Comparison of ENCODE assay signal across 10 cellular contexts in the genomic region with DNA sequence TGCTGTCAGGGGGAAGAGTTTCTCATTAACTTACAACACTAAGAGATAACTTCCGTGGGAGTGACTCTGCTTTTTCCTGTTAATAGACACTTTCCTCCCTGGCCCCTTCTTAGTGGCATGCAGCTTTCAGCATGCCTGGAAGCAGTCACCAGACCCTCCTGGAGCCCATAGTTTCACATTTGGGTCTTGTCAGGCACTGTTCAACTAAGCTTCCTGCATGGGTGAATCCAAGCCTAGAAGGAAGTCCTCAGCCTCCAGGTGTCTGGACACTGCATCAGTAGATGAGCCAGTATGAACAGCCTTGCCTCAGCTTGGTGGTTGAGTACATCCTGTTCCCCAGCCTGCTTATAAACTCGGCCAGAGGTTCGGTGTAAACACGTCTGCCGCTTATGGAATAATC.
DNase-seq lines count a peak whose midpoint lies in the region; ATAC-seq and TF ChIP-seq lines count a peak whose summit lies in the region.
"Had no signal": no experiment of that assay in that cellular context is flagged by ENCODE, and none has a peak within 500 bp of the region (broad histone marks: within the 10 kb centered on the region; RNA-seq: fewer than 3 reads in every experiment).

No MANE protein-coding gene starts in this region.

- DNase-seq in DND-41, result peak; percentile 13
- peak; percentile 3 for DNase-seq in central memory CD4-positive, alpha-beta T cell
- no peak for DNase-seq in SW 1271 (lab: John Stamatoyannopoulos, UW)
- DNase-seq: GOT3, NCI-H748 treated with DMSO at 0.1 percent for 48 hours had no signal

- no peaks in the 10 kb centered on the region for H3F3A ChIP-seq in OCI-LY1 (ENCODE audit: insufficient read depth, low read length)

- H3K4me1 ChIP-seq in DND-41 (ENCODE audit: insufficient read depth, low read length) (no peaks in the 10 kb centered on the region), OCI-LY1 (ENCODE audit: insufficient read depth, low read length, severe bottlenecking) (peaks cover 21% of the 10 kb centered on the region), neutrophil (ENCODE audit: control insufficient read depth in 1 of 2, insufficient read depth in 1 of 2, low read depth in 1 of 2, low read length in 1 of 2) (peaks cover 31 to 43% of the 10 kb centered on the region in 2 experiments)

- H3K27ac ChIP-seq in DND-41 (ENCODE audit: low read length) (no peak overlapping the region), OCI-LY1 (ENCODE audit: low read depth, low read length, poor library complexity, severe bottlenecking) (peak overlapping the region; percentile 33), neutrophil (peak overlapping the region; percentile 81)

- ATAC-seq in DND-41 (ENCODE audit: insufficient read depth, low read depth) (peak; percentile 76), GM19467 (IDR thresholded peaks at IDR 0.05; ENCODE audit: unreplicated experiment) (no peak), GM19452 (IDR thresholded peaks at IDR 0.05; ENCODE audit: unreplicated experiment) (no peak)
- ATAC-seq: left lobe of liver had no signal

- H2AFZ ChIP-seq in DND-41 (ENCODE audit: low read depth, low read length), result no peak overlapping the region
- H2AFZ ChIP-seq in OCI-LY1 (ENCODE audit: low read length), result no peak overlapping the region

- H3K4me2 ChIP-seq in DND-41 (ENCODE audit: insufficient read depth, low read length) (no peak overlapping the region), OCI-LY1 (ENCODE audit: low read length) (no peak overlapping the region)

- H3K27me3 ChIP-seq in DND-41 (ENCODE audit: insufficient read depth, low read length, poor library complexity), result no peaks in the 10 kb centered on the region
- no peaks in the 10 kb centered on the region for H3K27me3 ChIP-seq in OCI-LY1 (ENCODE audit: insufficient read depth, low read length)
- no peaks in the 10 kb centered on the region for H3K27me3 ChIP-seq in neutrophil

- H3K36me3 ChIP-seq in DND-41 (ENCODE audit: insufficient read depth, low read length), result peaks cover 93% of the 10 kb centered on the region
- peaks cover 91% of the 10 kb centered on the region for H3K36me3 ChIP-seq in OCI-LY1 (ENCODE audit: insufficient read depth, low read length)
- H3K36me3 ChIP-seq in neutrophil, result peaks cover 31% of the 10 kb centered on the region

- H3K4me3 ChIP-seq in DND-41 (ENCODE audit: low read depth in 1 of 2, low read length in 2 of 2) (no peak overlapping the region), OCI-LY1 (ENCODE audit: low read depth, low read length, poor library complexity, severe bottlenecking) (no peak overlapping the region), neutrophil (ENCODE audit: low read depth in 1 of 2, low read length in 1 of 2) (peak overlapping the region; percentile 13 to 19)

- H3K9ac ChIP-seq in DND-41 (ENCODE audit: low read depth, low read length), result no peak overlapping the region
- H3K9ac ChIP-seq in OCI-LY1 (ENCODE audit: low read length), result no peak overlapping the region

- H3K79me2 ChIP-seq in DND-41 (ENCODE audit: insufficient read depth, low read length), result peaks cover 100% of the 10 kb centered on the region
- peaks cover 59% of the 10 kb centered on the region for H3K79me2 ChIP-seq in OCI-LY1 (ENCODE audit: insufficient read depth, low read length)

- H3K9me2 ChIP-seq in OCI-LY1 (ENCODE audit: low read depth, low read length), result no peaks in the 10 kb centered on the region

- peaks cover 66% of the 10 kb centered on the region for H4K20me1 ChIP-seq in DND-41 (ENCODE audit: insufficient read depth, low read length)
- no peaks in the 10 kb centered on the region for H4K20me1 ChIP-seq in OCI-LY1 (ENCODE audit: insufficient read depth, low read length)

- H3K9me3 ChIP-seq in DND-41 (ENCODE audit: insufficient read depth, low read length, severe bottlenecking), result no peaks in the 10 kb centered on the region
- H3K9me3 ChIP-seq in OCI-LY1 (ENCODE audit: low read length), result no peaks in the 10 kb centered on the region
- H3K9me3 ChIP-seq in neutrophil, result no peaks in the 10 kb centered on the region

- TF ChIP-seq CTCF in DND-41 (IDR thresholded peaks at IDR 0.05; ENCODE audit: borderline replicate concordance, extremely low read depth, low read length, poor library complexity, severe bottlenecking) (no peak), OCI-LY1 (IDR thresholded peaks at IDR 0.05; ENCODE audit: low read length) (no peak), neutrophil (IDR thresholded peaks at IDR 0.05) (no peak)

Comparison
In these comparisons a context has a peak if more than half of its experiments do, and no peak if none do; other contexts are left out.
1. DNase-seq: peak in DND-41 (single experiment) and central memory CD4-positive, alpha-beta T cell (single experiment); none in SW 1271 (0 of 2).
2. H3K4me3 ChIP-seq: peak in neutrophil (2 of 2); none in DND-41 (0 of 2) and OCI-LY1 (single experiment).